In the genomic region with DNA sequence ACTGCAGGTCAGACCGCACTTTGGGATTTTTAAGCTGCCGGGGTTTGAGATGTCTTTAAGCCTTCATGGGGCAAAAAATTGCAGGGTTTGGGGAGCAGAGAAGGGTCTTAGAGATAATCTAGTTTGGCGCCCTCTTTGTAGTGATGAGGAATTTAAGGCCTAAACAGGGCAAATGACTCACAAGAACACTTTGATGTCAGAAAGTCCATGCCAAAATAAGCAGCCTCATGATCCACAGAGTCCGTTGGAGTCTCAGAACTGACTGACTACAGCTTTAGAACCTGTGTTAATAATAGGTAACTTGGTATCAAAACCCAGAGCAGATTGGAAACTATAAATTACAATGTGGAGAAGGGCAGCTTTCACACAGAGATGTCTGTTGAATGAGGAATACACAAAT, we compare ENCODE assay signal across 12 cellular contexts.
"Had no signal": no experiment of that assay in that cellular context is flagged by ENCODE, and none has a peak within 500 bp of the region (broad histone marks: within the 10 kb centered on the region; RNA-seq: fewer than 3 reads in every experiment).

No MANE protein-coding gene starts in this region.

- H3K4me3 Mint-ChIP-seq: T-helper 2 cell treated with Interferon-gamma antibody and Interleukin-4, amounts not matched to agents 5 μg/mL and 100 μg/mL, for 36 hours had no signal

- H3K4me3 ChIP-seq: cardiac muscle cell had no signal

- H3K27ac ChIP-seq: cardiac muscle cell, foreskin keratinocyte had no signal

- H3K36me3 ChIP-seq: cardiac muscle cell had no signal

- FAIRE-seq: endometrium had no signal

- ATAC-seq: esophagus mucosa, foreskin keratinocyte had no signal

- H3K27ac Mint-ChIP-seq: T-helper 2 cell treated with Interferon-gamma antibody and Interleukin-4, amounts not matched to agents 5 μg/mL and 100 μg/mL, for 36 hours had no signal

- H3K27me3 ChIP-seq: cardiac muscle cell had no signal

- H3K4me1 ChIP-seq: foreskin keratinocyte had no signal

- H3K9me3 Mint-ChIP-seq: T-helper 2 cell treated with Interferon-gamma antibody and Interleukin-4, amounts not matched to agents 5 μg/mL and 100 μg/mL, for 36 hours had no signal

- DNase-seq: activated CD4-positive, alpha-beta T cell treated with anti-CD3 and anti-CD28 coated beads, Interleukin-2, amount 50 U/mL, for 1 hour; activated CD4-positive, CD25-positive, alpha-beta regulatory T cell; activated naive CD4-positive, alpha-beta T cell; anterior cingulate cortex; foreskin keratinocyte; mesendoderm; stimulated activated CD4-positive, alpha-beta T cell treated with anti-CD3 and anti-CD28 coated beads, Interleukin-12 subunit alpha, Interleukin-12 subunit beta, amount 100 ng/mL, for 4 hours; stimulated activated CD4-positive, alpha-beta T cell treated with anti-CD3 and anti-CD28 coated beads, Interleukin-2, amount 100 ng/mL, for 24 hours had no signal
